ENCODE assay signal across 21 cellular contexts in the genomic region with DNA sequence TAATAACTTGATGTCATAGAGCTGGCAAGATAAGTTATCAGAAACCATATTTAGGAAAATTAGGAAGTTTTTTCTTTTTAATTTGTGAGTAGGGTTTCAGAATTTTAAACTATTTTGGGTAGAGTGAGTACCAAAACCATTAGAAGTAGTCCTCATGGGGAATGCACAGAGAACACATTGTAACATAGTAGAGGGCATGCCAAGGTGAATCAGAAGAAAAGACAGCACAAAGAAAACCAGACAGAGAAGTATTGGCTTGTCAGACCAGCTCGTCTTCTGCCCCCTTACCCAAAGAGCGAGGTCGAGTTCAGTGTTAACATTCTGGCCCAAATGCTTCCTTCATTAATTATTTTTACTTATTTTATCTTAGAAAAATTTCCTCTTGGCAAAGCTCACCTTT.
"Had no signal": no experiment of that assay in that cellular context is flagged by ENCODE, and none has a peak within 500 bp of the region (broad histone marks: within the 10 kb centered on the region; RNA-seq: fewer than 3 reads in every experiment).

No MANE protein-coding gene starts in this region.

- ATAC-seq: lower lobe of right lung; naive thymus-derived CD8-positive, alpha-beta T cell; pancreas; right lobe of liver; stimulated activated memory B cell treated with anti-CD40 and anti-IgM and Interleukin-4, amounts not matched to agents 10 μg/mL and 1 μg/mL and 100 μg/mL, for 72 hours; stimulated activated naive CD8-positive, alpha-beta T cell treated with anti-CD3 and anti-CD28 coated beads, Interleukin-15, amount 100 ng/mL, for 72 hours had no signal

- DNase-seq: hippocampal formation; kidney; lower lobe of right lung; mammary epithelial cell; mesenchymal stem cell; naive thymus-derived CD8-positive, alpha-beta T cell; nucleus accumbens; pancreas; right lobe of liver; stimulated activated CD4-positive, alpha-beta T cell treated with anti-CD3 and anti-CD28 coated beads, Interleukin-1b, Interleukin-23, amount 100 ng/mL, for 48 hours; stimulated activated CD4-positive, alpha-beta T cell treated with anti-CD3 and anti-CD28 coated beads, Interleukin-2, amount 100 ng/mL, for 48 hours; stimulated activated CD4-positive, alpha-beta T cell treated with anti-CD3 and anti-CD28 coated beads, Interleukin-4, amount 100 ng/mL, for 4 hours; stimulated activated CD8-positive, alpha-beta memory T cell treated with anti-CD3 and anti-CD28 coated beads, Interleukin-4, amount 100 ng/mL, for 48 hours; stimulated activated naive CD4-positive, alpha-beta T cell treated with Interleukin-2 at 50 U/mL for 16 hours; stimulated activated naive CD8-positive, alpha-beta T cell treated with anti-CD3 and anti-CD28 coated beads, Interleukin-15, amount 100 ng/mL, for 72 hours; substantia nigra; uterus had no signal

- H3K4me3 ChIP-seq: lower lobe of right lung, pancreas, prostate gland, right lobe of liver, smooth muscle cell, tibial nerve, uterus had no signal
